ENCODE assay signal across 16 cellular contexts in genomic region chr9:111065414-111065813, GRCh38. TPM values are rescaled to one million over a fixed set of nuclear protein-coding genes. Genes with fewer than 3 reads are reported as not detected.
"Had no signal": no experiment of that assay in that cellular context is flagged by ENCODE, and none has a peak within 500 bp of the region (broad histone marks: within the 10 kb centered on the region; RNA-seq: fewer than 3 reads in every experiment).

No MANE protein-coding gene starts in this region.

- H3K4me1 Mint-ChIP-seq: natural killer cell had no signal

- H3K27ac Mint-ChIP-seq: natural killer cell; stimulated activated naive CD8-positive, alpha-beta T cell treated with anti-CD3 and anti-CD28 coated beads, Interleukin-15, Interleukin-2, amounts not matched to agents 100 ng/mL and 50 ng/mL, for 24 hours had no signal

- H3K36me3 Mint-ChIP-seq: natural killer cell had no signal

- ATAC-seq: activated CD4-positive, CD25-positive, alpha-beta regulatory T cell treated with anti-CD3 and anti-CD28 coated beads, Interleukin-2, amount 50 U/mL, for 24 hours; natural killer cell had no signal

- H3K4me3 Mint-ChIP-seq: natural killer cell; stimulated activated naive CD8-positive, alpha-beta T cell treated with anti-CD3 and anti-CD28 coated beads, Interleukin-15, Interleukin-2, amounts not matched to agents 100 ng/mL and 50 ng/mL, for 24 hours had no signal

- H3K9me3 Mint-ChIP-seq: stimulated activated naive CD8-positive, alpha-beta T cell treated with anti-CD3 and anti-CD28 coated beads, Interleukin-15, Interleukin-2, amounts not matched to agents 100 ng/mL and 50 ng/mL, for 24 hours had no signal

- DNase-seq: activated CD4-positive, alpha-beta T cell treated with anti-CD3 and anti-CD28 coated beads, Interleukin-2, amount 50 U/mL, for 1 hour; activated CD8-positive, alpha-beta memory T cell treated with anti-CD3 and anti-CD28 coated beads for 24 hours; activated naive CD4-positive, alpha-beta T cell; aorta; cortex of kidney; effector CD8-positive, alpha-beta T cell; foreskin fibroblast; glutamatergic neuron; kidney glomerular epithelial cell; mesendoderm; natural killer cell; nucleus accumbens; posterior cingulate gyrus had no signal

RNA-seq across cellular contexts. Expression of gene LPAR1, which starts 27.1 kb away (rescaled TPM):
- total RNA-seq: T-helper 2 cell treated with Interferon-gamma antibody and Interleukin-4, amounts not matched to agents 100 ng/mL and 5 ng/mL, for 36 hours had no signal
